26 cellular contexts compared by ENCODE assay signal in the genomic region with DNA sequence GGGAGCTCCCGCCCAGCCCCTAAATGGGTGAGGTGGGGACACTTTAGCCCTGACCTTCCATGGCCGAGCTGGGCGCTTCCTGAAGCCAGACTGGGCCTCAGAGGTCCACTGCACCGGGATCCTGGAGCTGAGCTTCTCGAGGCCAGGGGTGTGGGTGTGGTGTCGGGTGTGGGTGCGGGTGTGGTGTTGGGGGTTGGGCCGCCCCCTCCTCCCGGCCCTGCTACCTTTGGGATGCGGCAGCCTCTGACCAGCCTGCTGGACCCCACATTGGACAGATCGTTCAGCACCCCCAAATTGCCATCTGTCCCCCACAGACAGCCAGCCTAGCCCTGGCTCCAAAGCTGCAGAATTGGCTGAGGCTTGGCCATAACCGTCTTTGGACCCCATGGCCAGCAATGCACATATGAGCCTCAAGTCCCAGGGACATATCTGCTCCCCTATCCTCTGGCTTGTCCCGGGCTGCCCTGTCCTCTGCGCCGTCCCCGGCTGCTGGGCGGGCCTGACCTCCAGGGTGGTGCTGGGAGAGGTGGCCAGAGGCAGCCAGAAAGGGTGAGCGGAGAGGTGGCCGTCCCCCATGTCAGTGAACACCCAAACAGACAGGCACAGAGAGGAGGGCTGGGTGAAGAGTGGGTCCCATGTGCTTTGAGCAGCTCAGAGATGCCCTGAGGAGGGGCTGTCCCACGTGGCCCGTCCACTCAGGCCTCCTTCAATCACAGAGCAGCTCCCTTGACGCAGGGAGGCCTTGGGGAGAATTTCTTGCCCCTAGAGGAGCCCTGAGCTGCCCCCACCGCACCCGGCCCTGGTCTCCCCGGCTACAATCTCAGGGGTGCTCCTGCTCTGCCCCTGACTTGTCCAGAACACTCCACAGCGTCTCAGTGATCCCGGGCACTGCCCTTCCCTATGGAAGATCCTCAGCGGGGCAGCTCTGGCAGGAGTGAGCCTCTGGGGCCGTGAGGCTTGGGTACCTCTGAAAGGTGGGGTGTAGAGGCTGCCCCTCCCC. TPM values are rescaled to one million over a fixed set of nuclear protein-coding genes. Genes with fewer than 3 reads are reported as not detected.
A peak's percentile ranks its signal among the peaks of the same experiment; 100 is the strongest.
DNase-seq lines count a peak whose midpoint lies in the region; ATAC-seq, FAIRE-seq and TF ChIP-seq lines count a peak whose summit lies in the region.
"Had no signal": no experiment of that assay in that cellular context is flagged by ENCODE, and none has a peak within 500 bp of the region (broad histone marks: within the 10 kb centered on the region; RNA-seq: fewer than 3 reads in every experiment).

No MANE protein-coding gene starts in this region.

- H3K27ac ChIP-seq in left ventricle myocardium inferior (replicated peaks) (peak overlapping the region; percentile 91), H1 (ENCODE audit: low read depth, low read length) (no peak overlapping the region), spleen (peak overlapping the region in 7 of 8 donors; percentile 27 to 84 (median 77))
- H3K27ac ChIP-seq: KMS-11, SK-N-MC had no signal

- H3K79me2 ChIP-seq in H1 (ENCODE audit: control insufficient read depth in 1 of 2, insufficient read depth in 2 of 2, low read length in 2 of 2), result no peaks in the 10 kb centered on the region

- H2BK5ac ChIP-seq in H1 (ENCODE audit: low read depth, low read length), result no peak overlapping the region

- TF ChIP-seq EP300 in H1 (IDR thresholded peaks at IDR 0.05; ENCODE audit: borderline replicate concordance in 1 of 2, low read depth in 2 of 2, low read length in 2 of 2), result no peak

- POLR2A ChIA-PET in H1 (lab: Charles Lee; ENCODE audit: partially characterized antibody), result interaction anchor here (1.4 to 2.8 kb wide), 3 partner anchors 8 to 22 kb away, joined by 3 to 10 read pairs (median 5); partner anchors contain the start of gene CLIC3

- no peak for DNase-seq in left ventricle myocardium inferior
- no peak for DNase-seq in left ventricle myocardium superior
- no peak for DNase-seq in H1 (ENCODE audit: low read depth in 1 of 2, low spot score in 2 of 2)
- no peak for DNase-seq in spleen
- no peak for DNase-seq in cerebellar cortex (ENCODE audit: low spot score)
- no peak for DNase-seq in Kasumi-1 (lab: John Stamatoyannopoulos, UW)
- DNase-seq: C1 segment of cervical spinal cord, Caco-2, GOT3, HCEC 1CT, NCI-H1048, NCI-H1417 treated with DMSO at 0.1 percent for 48 hours, NCI-H1694 treated with DMSO at 0.1 percent for 48 hours, NCI-H2081, NCI-H510A, NCI-H69, RPMI8226, SIG-M5 had no signal

- no peak overlapping the region for H2AK5ac ChIP-seq in H1 (ENCODE audit: low read depth, low read length)

- H2BK15ac ChIP-seq in H1 (ENCODE audit: low read length), result no peak overlapping the region

- H3K9me3 ChIP-seq in left ventricle myocardium inferior (replicated peaks), result no peaks in the 10 kb centered on the region
- no peaks in the 10 kb centered on the region for H3K9me3 ChIP-seq in H1 (ENCODE audit: insufficient read depth in 2 of 2, low read depth in 1 of 2, low read length in 1 of 2)
- no peaks in the 10 kb centered on the region for H3K9me3 ChIP-seq in spleen
- H3K9me3 ChIP-seq: Caco-2 had no signal

- H4K91ac ChIP-seq in H1 (replicated peaks; ENCODE audit: insufficient read length, low read length), result no peak overlapping the region

- no peak overlapping the region for H3K23ac ChIP-seq in H1 (ENCODE audit: insufficient read length)

- TF ChIP-seq RAD21 in H1 (IDR thresholded peaks at IDR 0.05 in 1 of 2, conservative IDR thresholded peaks at IDR 0.05 in 1 of 2; ENCODE audit: low read depth in 2 of 2, low read length in 2 of 2), result no peak

- intact Hi-C loops in left ventricle myocardium inferior (cut with micrococcal nuclease) (no loop called here), left ventricle myocardium superior (cut with micrococcal nuclease) (no loop called here), spleen (cut with DNase I; ENCODE audit: low total_unique reads) (no loop called here)

- H4K20me1 ChIP-seq in H1 (replicated peaks in 1 of 2; ENCODE audit: control insufficient read depth in 1 of 2, insufficient read depth in 2 of 2, low read length in 2 of 2), result peaks cover 0 to 2% of the 10 kb centered on the region in 2 experiments

- H3K4me2 ChIP-seq in H1 (ENCODE audit: insufficient read depth in 1 of 2, low read depth in 2 of 2, low read length in 2 of 2), result no peak overlapping the region
- H3K4me2 ChIP-seq: KMS-11 had no signal

- H3K4ac ChIP-seq in H1 (replicated peaks; ENCODE audit: insufficient read length, low read depth, low read length), result no peak overlapping the region

- H3K27me3 ChIP-seq in left ventricle myocardium inferior (ENCODE audit: low read depth) (no peaks in the 10 kb centered on the region), H1 (replicated peaks in 1 of 4; ENCODE audit: control insufficient read depth in 3 of 4, extremely low read depth in 1 of 4, insufficient read depth in 3 of 4, low read length in 3 of 4) (peaks cover 0 to 5% (median 2%) of the 10 kb centered on the region in 4 experiments; a peak in 2 of 7 replicates), spleen (replicated peaks in 1 of 7) (peaks cover 0 to 35% (median 9%) of the 10 kb centered on the region in 7 donors)

- H3K79me1 ChIP-seq in H1 (ENCODE audit: low read depth, low read length), result no peaks in the 10 kb centered on the region

- no peak overlapping the region for H2BK20ac ChIP-seq in H1 (ENCODE audit: low read length)

- peaks cover 8% of the 10 kb centered on the region; the same call in 1 of the 2 replicates for H3K23me2 ChIP-seq in H1 (ENCODE audit: low read depth, low read length)

- H3K14ac ChIP-seq in H1 (ENCODE audit: insufficient read length), result no peak overlapping the region

- no peak overlapping the region for H2AFZ ChIP-seq in H1 (ENCODE audit: low read length)

- TF ChIP-seq CTCF in left ventricle myocardium inferior (IDR thresholded peaks at IDR 0.05; ENCODE audit: borderline replicate concordance), result no peak
- no peak for TF ChIP-seq CTCF in H1 (IDR thresholded peaks at IDR 0.05; ENCODE audit: control extremely low read depth in 1 of 3, insufficient read depth in 1 of 3, low read depth in 1 of 3, low read length in 3 of 3)
- TF ChIP-seq CTCF in spleen (IDR thresholded peaks at IDR 0.05 in 8 of 11, conservative IDR thresholded peaks at IDR 0.05 in 3 of 11), result no peak

- no peak overlapping the region for H4K5ac ChIP-seq in H1 (ENCODE audit: insufficient read length, low read depth, low read length)

- peaks cover 1% of the 10 kb centered on the region for H3K36me3 ChIP-seq in left ventricle myocardium inferior
- H3K36me3 ChIP-seq in H1 (ENCODE audit: control insufficient read depth in 2 of 4, insufficient read depth in 4 of 4, low read length in 3 of 4), result no peaks in the 10 kb centered on the region
- no peaks in the 10 kb centered on the region for H3K36me3 ChIP-seq in spleen

- no peak overlapping the region for H3K56ac ChIP-seq in H1 (replicated peaks; ENCODE audit: insufficient read length, low read depth, low read length)

- ATAC-seq in left ventricle myocardium superior (no peak), GM19452 (IDR thresholded peaks at IDR 0.05; ENCODE audit: unreplicated experiment) (no peak)
- ATAC-seq: CD8-positive, alpha-beta T cell had no signal

- no peak overlapping the region for H2BK12ac ChIP-seq in H1 (ENCODE audit: low read depth, low read length)

- H3K4me1 ChIP-seq in left ventricle myocardium inferior (peaks cover 70% of the 10 kb centered on the region), H1 (replicated peaks in 1 of 4; ENCODE audit: control insufficient read depth in 3 of 4, insufficient read depth in 4 of 4, low read length in 3 of 4) (peaks cover 0 to 11% (median 4%) of the 10 kb centered on the region in 4 experiments; a peak in 5 of 7 replicates), spleen (peaks cover 19 to 76% (median 55%) of the 10 kb centered on the region in 6 donors)
- H3K4me1 ChIP-seq: Caco-2 had no signal

- no peak overlapping the region for H3K4me3 ChIP-seq in left ventricle myocardium inferior
- H3K4me3 ChIP-seq in H1 (ENCODE audit: extremely low read depth in 1 of 4, insufficient read depth in 2 of 4, low read depth in 3 of 4, low read length in 4 of 4), result no peak overlapping the region
- no peak overlapping the region for H3K4me3 ChIP-seq in spleen
- H3K4me3 ChIP-seq: SK-N-MC had no signal

- no peak for FAIRE-seq in H1 (lab: Jason Lieb, UNC)
- FAIRE-seq: A204.1, G401.6 had no signal

- no peak overlapping the region for H3K18ac ChIP-seq in H1 (ENCODE audit: extremely low read depth, low read length)

- H3K9ac ChIP-seq in H1 (replicated peaks in 1 of 4; ENCODE audit: extremely low read depth in 1 of 4, low read depth in 3 of 4, low read length in 3 of 4), result no peak overlapping the region
- H3K9ac ChIP-seq: KMS-11 had no signal

- CTCF ChIA-PET in H1 (lab: Charles Lee; ENCODE audit: partially characterized antibody), result interaction anchor here (0.6 to 9.4 kb wide), 24 partner anchors 9 to 1370 kb away, joined by 3 to 45 read pairs (median 6); partner anchors contain the start of genes ABCA2, CLIC3, LCN12 and SAPCD2

- H2BK120ac ChIP-seq in H1 (replicated peaks; ENCODE audit: low read depth, low read length), result no peak overlapping the region

- TF ChIP-seq POLR2A in H1 (IDR thresholded peaks at IDR 0.05; ENCODE audit: control extremely low read depth in 1 of 2, low read depth in 2 of 2, low read length in 2 of 2), result no peak
- TF ChIP-seq POLR2A in spleen (IDR thresholded peaks at IDR 0.05), result no peak

- 87% methylated on average over 23 of the region's 29 CpGs; no CpG with 5 or more reads in 1 of the 2 experiments for WGBS in H1 (ENCODE audit: extremely low coverage in 1 of 2, insufficient coverage in 1 of 2, insufficient read length in 1 of 2, insufficient replicate concordance in 2 of 2, low coverage in 1 of 2, low lambda C conversion rate in 2 of 2, missing lambda C conversion rate in 1 of 2), 2 experiments
- WGBS in spleen, 5 donors, result 69 to 87% (median 79%) methylated on average over 27 to 29 of the region's 29 CpGs

- peak overlapping the region; percentile 79; the same call in 1 of the 2 replicates for H4K8ac ChIP-seq in H1 (ENCODE audit: extremely low read depth, insufficient read depth, low read length)

RNA-seq across cellular contexts. Expression of gene PTGDS, which starts 3.4 kb away (rescaled TPM):
- 3,579 TPM for total RNA-seq in left ventricle myocardium inferior
- total RNA-seq in left ventricle myocardium superior, result 5,424 TPM
- 2.2 and 2.3 TPM in 2 replicates for total RNA-seq in H1 (2021; fragmentation: NEBNext Ultra II Directional; extraction: Animal tissue kit (Norgen Biotek cat#: 25700))
- polyA plus RNA-seq in H1 (2011; rRNA removed), result 1.7 and 2.5 TPM in 2 replicates
- polyA plus RNA-seq in H1 (2011; cell fraction: cytosol; rRNA removed), result 1.1 TPM
- polyA plus RNA-seq in H1 (2011; cell fraction: nucleus; rRNA removed), result 6.2 TPM
- 0.66 to 1.3 TPM (median 0.98 TPM) in 4 replicates for polyA plus RNA-seq in H1 (2012, experiment 1 of 2)
- 1.4 TPM for polyA plus RNA-seq in H1 (2012, experiment 2 of 2)
- 1.4 TPM for polyA plus RNA-seq in H1 (2013, experiment 1 of 2)
- 2.0 TPM for polyA plus RNA-seq in H1 (2013, experiment 2 of 2)
- 0.54 TPM in 1 of 2 replicates, not detected in the other for polyA minus RNA-seq in H1 (2011; rRNA and poly(A)+ RNA removed)
- polyA minus RNA-seq in H1 (2011; cell fraction: cytosol; rRNA and poly(A)+ RNA removed), result not detected
- 1.9 TPM for polyA minus RNA-seq in H1 (2011; cell fraction: nucleus; rRNA and poly(A)+ RNA removed)
- 100 to 1,000 TPM; 134 to 457 (median 378) TPM for total RNA-seq in spleen
- polyA plus RNA-seq in spleen, result 1,000 to 10,000 TPM in 1 of 3 donors, 100 to 1,000 TPM in 2; 462 to 1,396 (median 703) TPM
- total RNA-seq: Caco-2 had no signal
- polyA plus RNA-seq: IgD-negative memory B cell had no signal

RNA-seq across cellular contexts. Expression of gene LCNL1, which starts 8.9 kb away (rescaled TPM):
- total RNA-seq in left ventricle myocardium inferior (11.7 TPM), left ventricle myocardium superior (18.3 TPM), spleen (1 to 10 TPM; 1.8 to 8.3 (median 3.3) TPM)
- 0.15 TPM in 1 of 2 replicates, not detected in the other for total RNA-seq in H1 (2021; fragmentation: NEBNext Ultra II Directional; extraction: Animal tissue kit (Norgen Biotek cat#: 25700))
- polyA plus RNA-seq in H1 (2011; rRNA removed) (0.11 and 0.35 TPM in 2 replicates), spleen (1 to 10 TPM; 1.3 to 4.7 (median 2.3) TPM)
- 0.21 TPM for polyA plus RNA-seq in H1 (2011; cell fraction: cytosol; rRNA removed)
- polyA plus RNA-seq in H1 (2011; cell fraction: nucleus; rRNA removed), result 1.5 TPM
- polyA plus RNA-seq in H1 (2012, experiment 1 of 2), result 0.07 TPM in 1 of 4 replicates, not detected in the others
- polyA plus RNA-seq in H1 (2012, experiment 2 of 2), result 0.13 TPM
- 0.18 TPM for polyA plus RNA-seq in H1 (2013, experiment 1 of 2)
- polyA plus RNA-seq in H1 (2013, experiment 2 of 2), result 0.06 TPM
- 0.25 TPM in 1 of 2 replicates, not detected in the other for polyA minus RNA-seq in H1 (2011; rRNA and poly(A)+ RNA removed)
- not detected for polyA minus RNA-seq in H1 (2011; cell fraction: cytosol; rRNA and poly(A)+ RNA removed)
- polyA minus RNA-seq in H1 (2011; cell fraction: nucleus; rRNA and poly(A)+ RNA removed), result 1.00 TPM
- total RNA-seq: Caco-2 had no signal
- polyA plus RNA-seq: IgD-negative memory B cell had no signal

RNA-seq across cellular contexts. Expression of gene PAXX, which starts 18.3 kb away (rescaled TPM):
- total RNA-seq in left ventricle myocardium inferior, result 19.8 TPM
- 23.9 TPM for total RNA-seq in left ventricle myocardium superior
- 40.8 and 43.4 TPM in 2 replicates for total RNA-seq in H1 (2021; fragmentation: NEBNext Ultra II Directional; extraction: Animal tissue kit (Norgen Biotek cat#: 25700))
- 45.9 and 56.8 TPM in 2 replicates for polyA plus RNA-seq in H1 (2011; rRNA removed)
- polyA plus RNA-seq in H1 (2011; cell fraction: cytosol; rRNA removed), result 44.8 TPM
- polyA plus RNA-seq in H1 (2011; cell fraction: nucleus; rRNA removed), result 87.4 TPM
- 16.8 to 35.4 TPM (median 32.7 TPM) in 4 replicates for polyA plus RNA-seq in H1 (2012, experiment 1 of 2)
- polyA plus RNA-seq in H1 (2012, experiment 2 of 2), result 35.7 TPM
- polyA plus RNA-seq in H1 (2013, experiment 1 of 2), result 42.4 TPM
- 42.4 TPM for polyA plus RNA-seq in H1 (2013, experiment 2 of 2)
- 1.9 and 2.3 TPM in 2 replicates for polyA minus RNA-seq in H1 (2011; rRNA and poly(A)+ RNA removed)
- polyA minus RNA-seq in H1 (2011; cell fraction: cytosol; rRNA and poly(A)+ RNA removed), result 9.8 TPM
- polyA minus RNA-seq in H1 (2011; cell fraction: nucleus; rRNA and poly(A)+ RNA removed), result 24.2 TPM
- total RNA-seq in spleen, result 10 to 100 TPM; 51.3 to 72.9 (median 63.9) TPM
- polyA plus RNA-seq in spleen, result 100 to 1,000 TPM; 168 to 264 (median 261) TPM

RNA-seq across cellular contexts. Expression of gene LCN12, which starts 21.8 kb away (rescaled TPM):
- total RNA-seq in left ventricle myocardium inferior (7.8 TPM), left ventricle myocardium superior (3.6 TPM), spleen (10 to 100 TPM in 4 of 7 donors, 1 to 10 TPM in 3; 3.1 to 63.4 (median 12.5) TPM)
- 1.5 and 1.7 TPM in 2 replicates for total RNA-seq in H1 (2021; fragmentation: NEBNext Ultra II Directional; extraction: Animal tissue kit (Norgen Biotek cat#: 25700))
- polyA plus RNA-seq in H1 (2011; rRNA removed) (1.1 and 2.1 TPM in 2 replicates), spleen (1 to 10 TPM in 2 of 3 donors, under 1 TPM in 1; 0.83 to 6.7 (median 4.8) TPM)
- polyA plus RNA-seq in H1 (2011; cell fraction: cytosol; rRNA removed), result 1.2 TPM
- polyA plus RNA-seq in H1 (2011; cell fraction: nucleus; rRNA removed), result 20.2 TPM
- polyA plus RNA-seq in H1 (2012, experiment 1 of 2), result 0.91 to 2.5 TPM (median 1.7 TPM) in 4 replicates
- 0.35 TPM for polyA plus RNA-seq in H1 (2012, experiment 2 of 2)
- 0.43 TPM for polyA plus RNA-seq in H1 (2013, experiment 1 of 2)
- 0.39 TPM for polyA plus RNA-seq in H1 (2013, experiment 2 of 2)
- 0.12 and 1.3 TPM in 2 replicates for polyA minus RNA-seq in H1 (2011; rRNA and poly(A)+ RNA removed)
- not detected for polyA minus RNA-seq in H1 (2011; cell fraction: cytosol; rRNA and poly(A)+ RNA removed)
- 0.40 TPM for polyA minus RNA-seq in H1 (2011; cell fraction: nucleus; rRNA and poly(A)+ RNA removed)
- polyA plus RNA-seq: AG04450, IgD-negative memory B cell had no signal

RNA-seq across cellular contexts. Expression of gene CLIC3, which starts 22.4 kb away (rescaled TPM):
- total RNA-seq in left ventricle myocardium inferior, result 1.6 TPM
- 1.7 TPM for total RNA-seq in left ventricle myocardium superior
- not detected in 2 replicates for total RNA-seq in H1 (2021; fragmentation: NEBNext Ultra II Directional; extraction: Animal tissue kit (Norgen Biotek cat#: 25700))
- 0.12 and 0.33 TPM in 2 replicates for polyA plus RNA-seq in H1 (2011; rRNA removed)
- 0.18 TPM for polyA plus RNA-seq in H1 (2011; cell fraction: cytosol; rRNA removed)
- 0.17 TPM for polyA plus RNA-seq in H1 (2011; cell fraction: nucleus; rRNA removed)
- not detected in 4 replicates for polyA plus RNA-seq in H1 (2012, experiment 1 of 2)
- polyA plus RNA-seq in H1 (2012, experiment 2 of 2), result 0.26 TPM
- polyA plus RNA-seq in H1 (2013, experiment 1 of 2), result 0.20 TPM
- polyA plus RNA-seq in H1 (2013, experiment 2 of 2), result 0.29 TPM
- polyA minus RNA-seq in H1 (2011; rRNA and poly(A)+ RNA removed), result not detected in 2 replicates
- polyA minus RNA-seq in H1 (2011; cell fraction: cytosol; rRNA and poly(A)+ RNA removed), result not detected
- 1.2 TPM for polyA minus RNA-seq in H1 (2011; cell fraction: nucleus; rRNA and poly(A)+ RNA removed)
- 10 to 100 TPM in 1 of 7 donors, 1 to 10 TPM in 6; 3.5 to 10.7 (median 5.5) TPM for total RNA-seq in spleen
- polyA plus RNA-seq in spleen, result 1 to 10 TPM; 2.9 to 7.2 (median 5.3) TPM

Comparison
In these comparisons a context has a peak if more than half of its experiments do, and no peak if none do; other contexts are left out.
1. RNA of gene PTGDS, which starts 3.4 kb away (total RNA-seq): 5,424 TPM in left ventricle myocardium superior (single experiment), 3,579 TPM in left ventricle myocardium inferior (single experiment) and 134 to 457 TPM in spleen; 2.2 to 2.3 TPM in H1; every median in the first group is over 10 times any median in the second.